In genomic region chr1:85566890-85567289, GRCh38 we compare ENCODE assay signal across 28 cellular contexts. TPM values are rescaled to one million over a fixed set of nuclear protein-coding genes. Genes with fewer than 3 reads are reported as not detected.
DNase-seq lines count a peak whose midpoint lies in the region; ATAC-seq and TF ChIP-seq lines count a peak whose summit lies in the region.
"Had no signal": no experiment of that assay in that cellular context is flagged by ENCODE, and none has a peak within 500 bp of the region (broad histone marks: within the 10 kb centered on the region; RNA-seq: fewer than 3 reads in every experiment).

No MANE protein-coding gene starts in this region.

- no peak overlapping the region for H3K27ac Mint-ChIP-seq in activated naive CD4-positive, alpha-beta T cell treated with anti-CD3 and anti-CD28 coated beads, Interleukin-2, amount 50 U/mL, for 72 hours
- H3K27ac Mint-ChIP-seq: activated CD4-positive, alpha-beta T cell treated with anti-CD3 and anti-CD28 coated beads, Interleukin-2, amount 10 ng/mL, durations not matched to agents 24 days and 14 days; activated naive CD4-positive, alpha-beta T cell treated with anti-CD3 and anti-CD28 coated beads, Interleukin-2, amount 50 U/mL, for 24 hours; activated T-helper 2 cell treated with anti-CD3 and anti-CD28 coated beads, Interferon-gamma antibody, Interleukin-2, Interleukin-4, amounts not matched to agents 10 μg/mL and 5 μg/mL and 100 μg/mL, durations not matched to agents 14 hours and 24 hours and 36 hours had no signal

- no peak for TF ChIP-seq CTCF in ascending aorta (IDR thresholded peaks at IDR 0.05)
- no peak for TF ChIP-seq CTCF in foreskin keratinocyte (conservative IDR thresholded peaks at IDR 0.05)
- TF ChIP-seq CTCF in tibial artery (IDR thresholded peaks at IDR 0.05) = no peak

- H3K27me3 ChIP-seq in ascending aorta (no peaks in the 10 kb centered on the region), foreskin keratinocyte (no peaks in the 10 kb centered on the region), tibial artery (no peaks in the 10 kb centered on the region)
- H3K27me3 ChIP-seq: colonic mucosa, left lung, SJCRH30, tibial nerve had no signal

- peaks cover 0 to 3% of the 10 kb centered on the region in 2 donors for H3K9me3 Mint-ChIP-seq in activated naive CD4-positive, alpha-beta T cell treated with anti-CD3 and anti-CD28 coated beads, Interleukin-2, amount 50 U/mL, for 72 hours
- H3K9me3 Mint-ChIP-seq: activated CD4-positive, alpha-beta T cell treated with anti-CD3 and anti-CD28 coated beads, Interleukin-2, amount 10 ng/mL, durations not matched to agents 24 days and 14 days; activated naive CD4-positive, alpha-beta T cell treated with anti-CD3 and anti-CD28 coated beads, Interleukin-2, amount 50 U/mL, for 24 hours; activated T-helper 2 cell treated with anti-CD3 and anti-CD28 coated beads, Interferon-gamma antibody, Interleukin-2, Interleukin-4, amounts not matched to agents 10 μg/mL and 5 μg/mL and 100 μg/mL, durations not matched to agents 14 hours and 24 hours and 36 hours had no signal

- ATAC-seq in activated naive CD4-positive, alpha-beta T cell treated with anti-CD3 and anti-CD28 coated beads, Interleukin-2, amount 50 U/mL, for 72 hours = peak; percentile 73 to 88
- ATAC-seq in foreskin keratinocyte (peak; percentile 3), HG03108 (IDR thresholded peaks at IDR 0.05; ENCODE audit: unreplicated experiment) (no peak)
- ATAC-seq: left lung, right cardiac atrium had no signal

- no peaks in the 10 kb centered on the region for H3K36me3 Mint-ChIP-seq in activated naive CD4-positive, alpha-beta T cell treated with anti-CD3 and anti-CD28 coated beads, Interleukin-2, amount 50 U/mL, for 72 hours
- H3K36me3 Mint-ChIP-seq: activated naive CD4-positive, alpha-beta T cell treated with anti-CD3 and anti-CD28 coated beads, Interleukin-2, amount 50 U/mL, for 24 hours had no signal

- no peaks in the 10 kb centered on the region for H3K9me3 ChIP-seq in ascending aorta
- H3K9me3 ChIP-seq in tibial artery = no peaks in the 10 kb centered on the region
- H3K9me3 ChIP-seq: colonic mucosa, left lung, SJCRH30, tibial nerve had no signal

- intact Hi-C loops in ascending aorta (cut with DNase I) (no loop called here), tibial artery (cut with DNase I; ENCODE audit: low total_unique reads) (no loop called here), cardiac septum (cut with DNase I) (no loop called here)

- H3K4me1 ChIP-seq in ascending aorta = peaks cover 4 to 57% of the 10 kb centered on the region in 2 donors
- H3K4me1 ChIP-seq in foreskin keratinocyte = peaks cover 34% of the 10 kb centered on the region
- peaks cover 0 to 85% (median 33%) of the 10 kb centered on the region in 4 donors for H3K4me1 ChIP-seq in tibial artery
- H3K4me1 ChIP-seq: colonic mucosa, SJCRH30 had no signal

- H3K4me3 ChIP-seq in ascending aorta (no peak overlapping the region), tibial artery (no peak overlapping the region)
- H3K4me3 ChIP-seq: colonic mucosa, left lung, SJCRH30, smooth muscle cell, tibial nerve had no signal

- peak overlapping the region; percentile 73 to 84 for H3K27ac ChIP-seq in ascending aorta
- H3K27ac ChIP-seq in foreskin keratinocyte = no peak overlapping the region
- peak overlapping the region; percentile 76 to 99 for H3K27ac ChIP-seq in tibial artery
- H3K27ac ChIP-seq: colonic mucosa, KMS-11, left lung, SJCRH30, tibial nerve had no signal

- no peaks in the 10 kb centered on the region for H3K36me3 ChIP-seq in ascending aorta
- H3K36me3 ChIP-seq in tibial artery = no peaks in the 10 kb centered on the region
- H3K36me3 ChIP-seq: colonic mucosa, left lung, SJCRH30, tibial nerve had no signal

- no peak for DNase-seq in activated naive CD4-positive, alpha-beta T cell treated with anti-CD3 and anti-CD28 coated beads, Interleukin-2, amount 50 U/mL, for 72 hours (ENCODE audit: low spot score in 2 of 2)
- DNase-seq in activated naive CD4-positive, alpha-beta T cell treated with anti-CD3 and anti-CD28 coated beads, Interleukin-2, amount 50 U/mL, for 16 hours = no peak
- DNase-seq in ascending aorta (ENCODE audit: low spot score in 2 of 2) (no peak), foreskin keratinocyte (no peak), tibial artery (no peak), cardiac septum (ENCODE audit: low spot score) (no peak)
- DNase-seq: activated CD4-positive, alpha-beta T cell treated with anti-CD3 and anti-CD28 coated beads, Interleukin-2, amount 10 ng/mL, durations not matched to agents 24 days and 14 days; anterior cingulate cortex; colonic mucosa; DMS153; effector memory CD4-positive, alpha-beta T cell; glutamatergic neuron; left lung; NCI-H1417; NCI-H2029 treated with DMSO at 0.1 percent for 48 hours; NCI-H2227 treated with DMSO at 0.1 percent for 48 hours; NCI-H69; right cardiac atrium; SJCRH30; stimulated activated CD8-positive, alpha-beta memory T cell treated with anti-CD3 and anti-CD28 coated beads, Interleukin-4, amount 100 ng/mL, for 48 hours; SW 1271; T-helper 9 cell had no signal

RNA-seq across cellular contexts. Expression of gene CCN1, which starts 13.7 kb away (rescaled TPM):
- total RNA-seq in activated naive CD4-positive, alpha-beta T cell treated with anti-CD3 and anti-CD28 coated beads, Interleukin-2, amount 50 U/mL, for 72 hours = not detected
- total RNA-seq in ascending aorta (933 TPM), foreskin keratinocyte (162 and 169 TPM in 2 replicates), cardiac septum (143 TPM)
- 223 and 246 TPM in 2 replicates for polyA plus RNA-seq in foreskin keratinocyte

Comparison
In these comparisons a context has a peak if more than half of its experiments do, and no peak if none do; other contexts are left out.
1. RNA of gene CCN1, which starts 13.7 kb away (total RNA-seq): 933 TPM in ascending aorta (single experiment), 162 to 169 TPM in foreskin keratinocyte and 143 TPM in cardiac septum (single experiment); not detected in activated naive CD4-positive, alpha-beta T cell treated with anti-CD3 and anti-CD28 coated beads, Interleukin-2, amount 50 U/mL, for 72 hours; every median in the first group is over 100 times any median in the second.